In the genomic region with DNA sequence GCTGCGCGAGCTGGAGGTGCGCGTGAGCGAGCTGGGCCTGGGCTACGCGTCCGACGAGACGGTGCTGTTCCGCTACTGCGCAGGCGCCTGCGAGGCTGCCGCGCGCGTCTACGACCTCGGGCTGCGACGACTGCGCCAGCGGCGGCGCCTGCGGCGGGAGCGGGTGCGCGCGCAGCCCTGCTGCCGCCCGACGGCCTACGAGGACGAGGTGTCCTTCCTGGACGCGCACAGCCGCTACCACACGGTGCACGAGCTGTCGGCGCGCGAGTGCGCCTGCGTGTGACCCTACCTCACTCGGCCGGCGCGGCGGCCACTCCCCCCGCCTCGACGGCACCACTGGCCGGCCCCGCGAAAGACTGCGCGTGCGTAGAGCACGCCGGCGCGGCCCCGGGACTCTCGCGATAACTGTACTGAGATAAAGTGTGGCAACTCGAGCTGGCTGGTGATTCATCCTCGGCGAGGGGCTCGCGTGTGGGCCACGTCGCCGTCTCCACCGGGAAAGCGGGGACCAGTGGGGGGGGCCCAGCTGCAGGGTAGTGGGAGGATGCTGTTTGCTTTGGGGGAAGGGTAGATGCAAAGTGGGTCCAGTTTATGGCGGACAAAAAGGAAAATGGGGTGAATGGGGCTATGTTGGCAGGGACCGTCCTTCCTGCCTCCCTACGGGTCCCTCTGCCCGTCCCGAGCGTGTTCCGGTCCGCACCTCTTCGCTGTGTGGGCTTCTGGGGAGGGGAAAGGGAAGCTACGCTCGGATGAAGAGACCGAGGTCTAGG, we compare ENCODE assay signal across 1 cellular context.
A peak's percentile ranks its signal among the peaks of the same experiment; 100 is the strongest.
TF ChIP-seq lines count a peak whose summit lies in the region.

No MANE protein-coding gene starts in this region.

TF ChIP-seq in HepG2, 621 proteins besides CTCF, POLR2A, EP300 and RAD21 (continued from another document and continues in another):
- TF ChIP-seq, protein P1, sequence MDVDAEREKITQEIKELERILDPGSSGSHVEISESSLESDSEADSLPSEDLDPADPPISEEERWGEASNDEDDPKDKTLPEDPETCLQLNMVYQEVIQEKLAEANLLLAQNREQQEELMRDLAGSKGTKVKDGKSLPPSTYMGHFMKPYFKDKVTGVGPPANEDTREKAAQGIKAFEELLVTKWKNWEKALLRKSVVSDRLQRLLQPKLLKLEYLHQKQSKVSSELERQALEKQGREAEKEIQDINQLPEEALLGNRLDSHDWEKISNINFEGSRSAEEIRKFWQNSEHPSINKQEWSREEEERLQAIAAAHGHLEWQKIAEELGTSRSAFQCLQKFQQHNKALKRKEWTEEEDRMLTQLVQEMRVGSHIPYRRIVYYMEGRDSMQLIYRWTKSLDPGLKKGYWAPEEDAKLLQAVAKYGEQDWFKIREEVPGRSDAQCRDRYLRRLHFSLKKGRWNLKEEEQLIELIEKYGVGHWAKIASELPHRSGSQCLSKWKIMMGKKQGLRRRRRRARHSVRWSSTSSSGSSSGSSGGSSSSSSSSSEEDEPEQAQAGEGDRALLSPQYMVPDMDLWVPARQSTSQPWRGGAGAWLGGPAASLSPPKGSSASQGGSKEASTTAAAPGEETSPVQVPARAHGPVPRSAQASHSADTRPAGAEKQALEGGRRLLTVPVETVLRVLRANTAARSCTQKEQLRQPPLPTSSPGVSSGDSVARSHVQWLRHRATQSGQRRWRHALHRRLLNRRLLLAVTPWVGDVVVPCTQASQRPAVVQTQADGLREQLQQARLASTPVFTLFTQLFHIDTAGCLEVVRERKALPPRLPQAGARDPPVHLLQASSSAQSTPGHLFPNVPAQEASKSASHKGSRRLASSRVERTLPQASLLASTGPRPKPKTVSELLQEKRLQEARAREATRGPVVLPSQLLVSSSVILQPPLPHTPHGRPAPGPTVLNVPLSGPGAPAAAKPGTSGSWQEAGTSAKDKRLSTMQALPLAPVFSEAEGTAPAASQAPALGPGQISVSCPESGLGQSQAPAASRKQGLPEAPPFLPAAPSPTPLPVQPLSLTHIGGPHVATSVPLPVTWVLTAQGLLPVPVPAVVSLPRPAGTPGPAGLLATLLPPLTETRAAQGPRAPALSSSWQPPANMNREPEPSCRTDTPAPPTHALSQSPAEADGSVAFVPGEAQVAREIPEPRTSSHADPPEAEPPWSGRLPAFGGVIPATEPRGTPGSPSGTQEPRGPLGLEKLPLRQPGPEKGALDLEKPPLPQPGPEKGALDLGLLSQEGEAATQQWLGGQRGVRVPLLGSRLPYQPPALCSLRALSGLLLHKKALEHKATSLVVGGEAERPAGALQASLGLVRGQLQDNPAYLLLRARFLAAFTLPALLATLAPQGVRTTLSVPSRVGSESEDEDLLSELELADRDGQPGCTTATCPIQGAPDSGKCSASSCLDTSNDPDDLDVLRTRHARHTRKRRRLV (CRISPR knock-in tag; IDR thresholded peaks at IDR 0.05): peak; percentile 85; the same call in 1 of the 2 replicates
- TF ChIP-seq TOPORS (CRISPR knock-in tag; IDR thresholded peaks at IDR 0.05) (peak; percentile 64; the same call in 1 of the 2 replicates), SUZ12 (IDR thresholded peaks at IDR 0.05; ENCODE audit: low read depth, low read length) (no peak), ZNF234 (CRISPR knock-in tag; conservative IDR thresholded peaks at IDR 0.05) (no peak), NAIF1 (CRISPR knock-in tag; IDR thresholded peaks at IDR 0.05; ENCODE audit: borderline replicate concordance) (0 out of 2 replicates have a peak, but pooled peaks have one; percentile 45), NCOA5 (CRISPR knock-in tag; IDR thresholded peaks at IDR 0.05) (no peak; the same call in 1 of the 2 replicates), ZNF790 (CRISPR knock-in tag; IDR thresholded peaks at IDR 0.05; ENCODE audit: borderline replicate concordance) (no peak), ADNP (CRISPR knock-in tag; IDR thresholded peaks at IDR 0.05) (no peak), ZNF460 (CRISPR knock-in tag; IDR thresholded peaks at IDR 0.05; ENCODE audit: borderline replicate concordance) (no peak; the same call in 1 of the 2 replicates), ZNF607 (CRISPR knock-in tag; IDR thresholded peaks at IDR 0.05; ENCODE audit: borderline replicate concordance) (peak; percentile 97)
- TF ChIP-seq, protein P2, sequence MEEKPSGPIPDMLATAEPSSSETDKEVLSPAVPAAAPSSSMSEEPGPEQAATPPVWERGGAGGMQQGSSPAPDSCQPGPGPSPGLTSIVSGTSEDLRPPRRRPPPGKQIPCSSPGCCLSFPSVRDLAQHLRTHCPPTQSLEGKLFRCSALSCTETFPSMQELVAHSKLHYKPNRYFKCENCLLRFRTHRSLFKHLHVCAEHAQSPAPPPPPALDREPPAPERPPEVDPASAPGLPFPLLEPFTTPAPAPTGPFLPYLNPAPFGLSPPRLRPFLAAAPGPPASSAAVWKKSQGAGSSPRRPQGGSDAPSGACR (CRISPR knock-in tag; IDR thresholded peaks at IDR 0.05): no peak
- TF ChIP-seq, protein P3, sequence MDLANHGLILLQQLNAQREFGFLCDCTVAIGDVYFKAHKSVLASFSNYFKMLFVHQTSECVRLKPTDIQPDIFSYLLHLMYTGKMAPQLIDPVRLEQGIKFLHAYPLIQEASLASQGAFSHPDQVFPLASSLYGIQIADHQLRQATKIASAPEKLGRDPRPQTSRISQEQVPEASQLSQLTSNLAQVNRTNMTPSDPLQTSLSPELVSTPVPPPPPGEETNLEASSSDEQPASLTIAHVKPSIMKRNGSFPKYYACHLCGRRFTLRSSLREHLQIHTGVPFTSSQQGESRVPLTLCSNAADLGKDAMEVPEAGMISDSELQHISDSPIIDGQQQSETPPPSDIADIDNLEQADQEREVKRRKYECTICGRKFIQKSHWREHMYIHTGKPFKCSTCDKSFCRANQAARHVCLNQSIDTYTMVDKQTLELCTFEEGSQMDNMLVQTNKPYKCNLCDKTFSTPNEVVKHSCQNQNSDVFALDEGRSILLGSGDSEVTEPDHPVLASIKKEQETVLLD (CRISPR knock-in tag; IDR thresholded peaks at IDR 0.05; ENCODE audit: low read depth): peak; percentile 91
- TF ChIP-seq, protein P4, sequence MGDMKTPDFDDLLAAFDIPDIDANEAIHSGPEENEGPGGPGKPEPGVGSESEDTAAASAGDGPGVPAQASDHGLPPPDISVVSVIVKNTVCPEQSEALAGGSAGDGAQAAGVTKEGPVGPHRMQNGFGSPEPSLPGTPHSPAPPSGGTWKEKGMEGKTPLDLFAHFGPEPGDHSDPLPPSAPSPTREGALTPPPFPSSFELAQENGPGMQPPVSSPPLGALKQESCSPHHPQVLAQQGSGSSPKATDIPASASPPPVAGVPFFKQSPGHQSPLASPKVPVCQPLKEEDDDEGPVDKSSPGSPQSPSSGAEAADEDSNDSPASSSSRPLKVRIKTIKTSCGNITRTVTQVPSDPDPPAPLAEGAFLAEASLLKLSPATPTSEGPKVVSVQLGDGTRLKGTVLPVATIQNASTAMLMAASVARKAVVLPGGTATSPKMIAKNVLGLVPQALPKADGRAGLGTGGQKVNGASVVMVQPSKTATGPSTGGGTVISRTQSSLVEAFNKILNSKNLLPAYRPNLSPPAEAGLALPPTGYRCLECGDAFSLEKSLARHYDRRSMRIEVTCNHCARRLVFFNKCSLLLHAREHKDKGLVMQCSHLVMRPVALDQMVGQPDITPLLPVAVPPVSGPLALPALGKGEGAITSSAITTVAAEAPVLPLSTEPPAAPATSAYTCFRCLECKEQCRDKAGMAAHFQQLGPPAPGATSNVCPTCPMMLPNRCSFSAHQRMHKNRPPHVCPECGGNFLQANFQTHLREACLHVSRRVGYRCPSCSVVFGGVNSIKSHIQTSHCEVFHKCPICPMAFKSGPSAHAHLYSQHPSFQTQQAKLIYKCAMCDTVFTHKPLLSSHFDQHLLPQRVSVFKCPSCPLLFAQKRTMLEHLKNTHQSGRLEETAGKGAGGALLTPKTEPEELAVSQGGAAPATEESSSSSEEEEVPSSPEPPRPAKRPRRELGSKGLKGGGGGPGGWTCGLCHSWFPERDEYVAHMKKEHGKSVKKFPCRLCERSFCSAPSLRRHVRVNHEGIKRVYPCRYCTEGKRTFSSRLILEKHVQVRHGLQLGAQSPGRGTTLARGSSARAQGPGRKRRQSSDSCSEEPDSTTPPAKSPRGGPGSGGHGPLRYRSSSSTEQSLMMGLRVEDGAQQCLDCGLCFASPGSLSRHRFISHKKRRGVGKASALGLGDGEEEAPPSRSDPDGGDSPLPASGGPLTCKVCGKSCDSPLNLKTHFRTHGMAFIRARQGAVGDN (CRISPR knock-in tag; IDR thresholded peaks at IDR 0.05): peak; percentile 95
- TF ChIP-seq, protein P5, sequence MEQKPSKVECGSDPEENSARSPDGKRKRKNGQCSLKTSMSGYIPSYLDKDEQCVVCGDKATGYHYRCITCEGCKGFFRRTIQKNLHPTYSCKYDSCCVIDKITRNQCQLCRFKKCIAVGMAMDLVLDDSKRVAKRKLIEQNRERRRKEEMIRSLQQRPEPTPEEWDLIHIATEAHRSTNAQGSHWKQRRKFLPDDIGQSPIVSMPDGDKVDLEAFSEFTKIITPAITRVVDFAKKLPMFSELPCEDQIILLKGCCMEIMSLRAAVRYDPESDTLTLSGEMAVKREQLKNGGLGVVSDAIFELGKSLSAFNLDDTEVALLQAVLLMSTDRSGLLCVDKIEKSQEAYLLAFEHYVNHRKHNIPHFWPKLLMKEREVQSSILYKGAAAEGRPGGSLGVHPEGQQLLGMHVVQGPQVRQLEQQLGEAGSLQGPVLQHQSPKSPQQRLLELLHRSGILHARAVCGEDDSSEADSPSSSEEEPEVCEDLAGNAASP (CRISPR knock-in tag; IDR thresholded peaks at IDR 0.05; ENCODE audit: borderline replicate concordance): peak; percentile 91
- TF ChIP-seq, protein P6, sequence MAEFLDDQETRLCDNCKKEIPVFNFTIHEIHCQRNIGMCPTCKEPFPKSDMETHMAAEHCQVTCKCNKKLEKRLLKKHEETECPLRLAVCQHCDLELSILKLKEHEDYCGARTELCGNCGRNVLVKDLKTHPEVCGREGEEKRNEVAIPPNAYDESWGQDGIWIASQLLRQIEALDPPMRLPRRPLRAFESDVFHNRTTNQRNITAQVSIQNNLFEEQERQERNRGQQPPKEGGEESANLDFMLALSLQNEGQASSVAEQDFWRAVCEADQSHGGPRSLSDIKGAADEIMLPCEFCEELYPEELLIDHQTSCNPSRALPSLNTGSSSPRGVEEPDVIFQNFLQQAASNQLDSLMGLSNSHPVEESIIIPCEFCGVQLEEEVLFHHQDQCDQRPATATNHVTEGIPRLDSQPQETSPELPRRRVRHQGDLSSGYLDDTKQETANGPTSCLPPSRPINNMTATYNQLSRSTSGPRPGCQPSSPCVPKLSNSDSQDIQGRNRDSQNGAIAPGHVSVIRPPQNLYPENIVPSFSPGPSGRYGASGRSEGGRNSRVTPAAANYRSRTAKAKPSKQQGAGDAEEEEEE (CRISPR knock-in tag; IDR thresholded peaks at IDR 0.05; ENCODE audit: borderline replicate concordance): peak; percentile 82; the same call in 1 of the 2 replicates
- TF ChIP-seq, protein P7, sequence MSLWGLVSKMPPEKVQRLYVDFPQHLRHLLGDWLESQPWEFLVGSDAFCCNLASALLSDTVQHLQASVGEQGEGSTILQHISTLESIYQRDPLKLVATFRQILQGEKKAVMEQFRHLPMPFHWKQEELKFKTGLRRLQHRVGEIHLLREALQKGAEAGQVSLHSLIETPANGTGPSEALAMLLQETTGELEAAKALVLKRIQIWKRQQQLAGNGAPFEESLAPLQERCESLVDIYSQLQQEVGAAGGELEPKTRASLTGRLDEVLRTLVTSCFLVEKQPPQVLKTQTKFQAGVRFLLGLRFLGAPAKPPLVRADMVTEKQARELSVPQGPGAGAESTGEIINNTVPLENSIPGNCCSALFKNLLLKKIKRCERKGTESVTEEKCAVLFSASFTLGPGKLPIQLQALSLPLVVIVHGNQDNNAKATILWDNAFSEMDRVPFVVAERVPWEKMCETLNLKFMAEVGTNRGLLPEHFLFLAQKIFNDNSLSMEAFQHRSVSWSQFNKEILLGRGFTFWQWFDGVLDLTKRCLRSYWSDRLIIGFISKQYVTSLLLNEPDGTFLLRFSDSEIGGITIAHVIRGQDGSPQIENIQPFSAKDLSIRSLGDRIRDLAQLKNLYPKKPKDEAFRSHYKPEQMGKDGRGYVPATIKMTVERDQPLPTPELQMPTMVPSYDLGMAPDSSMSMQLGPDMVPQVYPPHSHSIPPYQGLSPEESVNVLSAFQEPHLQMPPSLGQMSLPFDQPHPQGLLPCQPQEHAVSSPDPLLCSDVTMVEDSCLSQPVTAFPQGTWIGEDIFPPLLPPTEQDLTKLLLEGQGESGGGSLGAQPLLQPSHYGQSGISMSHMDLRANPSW (CRISPR knock-in tag; IDR thresholded peaks at IDR 0.05; ENCODE audit: borderline replicate concordance): peak; percentile 80; the same call in 1 of the 2 replicates
- TF ChIP-seq, protein P8, sequence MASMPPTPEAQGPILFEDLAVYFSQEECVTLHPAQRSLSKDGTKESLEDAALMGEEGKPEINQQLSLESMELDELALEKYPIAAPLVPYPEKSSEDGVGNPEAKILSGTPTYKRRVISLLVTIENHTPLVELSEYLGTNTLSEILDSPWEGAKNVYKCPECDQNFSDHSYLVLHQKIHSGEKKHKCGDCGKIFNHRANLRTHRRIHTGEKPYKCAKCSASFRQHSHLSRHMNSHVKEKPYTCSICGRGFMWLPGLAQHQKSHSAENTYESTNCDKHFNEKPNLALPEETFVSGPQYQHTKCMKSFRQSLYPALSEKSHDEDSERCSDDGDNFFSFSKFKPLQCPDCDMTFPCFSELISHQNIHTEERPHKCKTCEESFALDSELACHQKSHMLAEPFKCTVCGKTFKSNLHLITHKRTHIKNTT (CRISPR knock-in tag; IDR thresholded peaks at IDR 0.05): no peak
